In genomic region chr2:200257570-200257969, GRCh38 we compare ENCODE assay signal across 1 cellular context.
A peak's percentile ranks its signal among the peaks of the same experiment; 100 is the strongest.
TF ChIP-seq lines count a peak whose summit lies in the region.

No MANE protein-coding gene starts in this region.

TF ChIP-seq in K562, 482 proteins besides CTCF, POLR2A, EP300 and RAD21:
- TF ChIP-seq ZSCAN29 (IDR thresholded peaks at IDR 0.05) (no peak), NFYB (IDR thresholded peaks at IDR 0.05; ENCODE audit: extremely low read depth, insufficient read length) (no peak), MAFF (IDR thresholded peaks at IDR 0.05; ENCODE audit: low read length) (peak; percentile 33; the same call in 1 of the 2 replicates), PHB (CRISPR knock-in tag; IDR thresholded peaks at IDR 0.05) (no peak), C11orf30 (IDR thresholded peaks at IDR 0.05; ENCODE audit: low read depth) (peak; percentile 72), KDM2B (CRISPR knock-in tag; IDR thresholded peaks at IDR 0.05) (no peak), MYC (IDR thresholded peaks at IDR 0.05; ENCODE audit: low read depth, low read length) (no peak), MYC (CRISPR knock-in tag; IDR thresholded peaks at IDR 0.05; ENCODE audit: borderline replicate concordance, low read depth) (no peak), CGGBP1 (CRISPR knock-in tag; IDR thresholded peaks at IDR 0.05) (no peak), PRPF4 (IDR thresholded peaks at IDR 0.05; ENCODE audit: insufficient read depth, low read depth, low read length, poor library complexity, severe bottlenecking) (no peak), HNRNPLL (IDR thresholded peaks at IDR 0.05; ENCODE audit: low read depth, low read length, poor library complexity, severe bottlenecking) (no peak), SMARCE1 (IDR thresholded peaks at IDR 0.05) (no peak), ZNF316 (IDR thresholded peaks at IDR 0.05) (peak; percentile 76), ZNF165 (CRISPR knock-in tag; IDR thresholded peaks at IDR 0.05; ENCODE audit: borderline replicate concordance) (no peak), XRCC5 (IDR thresholded peaks at IDR 0.05; ENCODE audit: low read depth, low read length) (no peak), ZNF277 (CRISPR knock-in tag; IDR thresholded peaks at IDR 0.05; ENCODE audit: borderline replicate concordance) (no peak), MAFK (IDR thresholded peaks at IDR 0.05; ENCODE audit: low read length) (peak; percentile 21; the same call in 1 of the 2 replicates), MAFG (tag; conservative IDR thresholded peaks at IDR 0.05) (peak; percentile 52; the same call in 1 of the 2 replicates), SUPT5H (IDR thresholded peaks at IDR 0.05) (no peak)
